ENCODE assay signal across 17 cellular contexts in the genomic region with DNA sequence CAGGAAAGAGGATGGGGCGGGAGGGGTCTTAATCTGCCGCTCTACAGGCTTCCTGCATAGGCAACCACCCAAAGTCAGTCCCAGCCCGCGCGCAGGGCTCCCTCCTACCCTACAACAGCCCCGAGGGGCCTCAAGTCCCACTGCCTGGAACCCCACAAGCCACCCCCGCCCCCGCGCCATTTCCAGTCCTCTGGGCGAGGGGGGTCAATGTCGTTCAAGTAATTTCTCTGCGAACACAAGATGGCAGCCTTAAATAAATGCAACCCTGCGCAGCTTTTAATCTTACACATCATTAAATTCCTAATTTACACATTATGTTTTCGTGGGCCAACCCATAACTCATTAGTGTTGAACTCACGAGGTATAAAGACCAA.
DNase-seq lines count a peak whose midpoint lies in the region; ATAC-seq and TF ChIP-seq lines count a peak whose summit lies in the region.
"Had no signal": no experiment of that assay in that cellular context is flagged by ENCODE, and none has a peak within 500 bp of the region (broad histone marks: within the 10 kb centered on the region; RNA-seq: fewer than 3 reads in every experiment).

No MANE protein-coding gene starts in this region.

- H3K4me1 ChIP-seq in OCI-LY1 (ENCODE audit: insufficient read depth, low read length, severe bottlenecking), result no peaks in the 10 kb centered on the region
- peaks cover 49% of the 10 kb centered on the region for H3K4me1 ChIP-seq in smooth muscle cell (ENCODE audit: low read depth)

- no peak overlapping the region for H3K4me3 ChIP-seq in OCI-LY1 (ENCODE audit: low read depth, low read length, poor library complexity, severe bottlenecking)
- H3K4me3 ChIP-seq in iPS-18c (ENCODE audit: insufficient read depth, low read depth, low read length), result peak overlapping the region; percentile 50
- H3K4me3 ChIP-seq in smooth muscle cell, result peak overlapping the region; percentile 35
- H3K4me3 ChIP-seq: ovary, SK-N-MC had no signal

- no peaks in the 10 kb centered on the region for H3K9me3 Mint-ChIP-seq in activated CD4-positive, alpha-beta T cell treated with anti-CD3 and anti-CD28 coated beads for 36 hours (ENCODE audit: low read depth)

- H3K4me1 Mint-ChIP-seq in activated CD4-positive, alpha-beta T cell treated with anti-CD3 and anti-CD28 coated beads for 36 hours, result peaks cover 13% of the 10 kb centered on the region

- H3K9me3 ChIP-seq in OCI-LY1 (ENCODE audit: low read length) (no peaks in the 10 kb centered on the region), iPS-18c (ENCODE audit: control insufficient read depth, insufficient read depth, low read length) (no peaks in the 10 kb centered on the region), smooth muscle cell (replicated peaks; ENCODE audit: low read depth) (no peaks in the 10 kb centered on the region)
- H3K9me3 ChIP-seq: ovary had no signal

- TF ChIP-seq CTCF in OCI-LY1 (IDR thresholded peaks at IDR 0.05; ENCODE audit: low read length) (no peak), smooth muscle cell (IDR thresholded peaks at IDR 0.05; ENCODE audit: borderline replicate concordance, insufficient read depth, poor library complexity, severe bottlenecking) (no peak)

- H3K9me2 ChIP-seq in OCI-LY1 (ENCODE audit: low read depth, low read length), result no peaks in the 10 kb centered on the region

- H3K27me3 ChIP-seq in OCI-LY1 (ENCODE audit: insufficient read depth, low read length) (no peaks in the 10 kb centered on the region), smooth muscle cell (ENCODE audit: low read depth) (no peaks in the 10 kb centered on the region)
- H3K27me3 ChIP-seq: ovary had no signal

- H2AFZ ChIP-seq in OCI-LY1 (ENCODE audit: low read length) (no peak overlapping the region), smooth muscle cell (ENCODE audit: low read depth) (peak overlapping the region; percentile 31)

- no peaks in the 10 kb centered on the region for H3K36me3 Mint-ChIP-seq in activated CD4-positive, alpha-beta T cell treated with anti-CD3 and anti-CD28 coated beads for 36 hours (ENCODE audit: low read depth)

- no peak overlapping the region for H3K27ac Mint-ChIP-seq in activated CD4-positive, alpha-beta T cell treated with anti-CD3 and anti-CD28 coated beads for 36 hours

- intact Hi-C loops in activated CD4-positive, alpha-beta T cell treated with anti-CD3 and anti-CD28 coated beads for 36 hours (cut with DNase I, micrococcal nuclease), result loop anchor here (5.0 kb wide), 2 partner anchors 133 to 143 kb away; no protein-coding TSS in a partner anchor

- CTCF ChIA-PET in activated CD4-positive, alpha-beta T cell treated with anti-CD3 and anti-CD28 coated beads for 36 hours (lab: Charles Lee), result no interaction called here

- no peak overlapping the region for H3K4me3 Mint-ChIP-seq in activated CD4-positive, alpha-beta T cell treated with anti-CD3 and anti-CD28 coated beads for 36 hours

- no peak overlapping the region for H3K27ac ChIP-seq in OCI-LY1 (ENCODE audit: low read depth, low read length, poor library complexity, severe bottlenecking)
- H3K27ac ChIP-seq in smooth muscle cell (ENCODE audit: low read depth), result no peak overlapping the region
- H3K27ac ChIP-seq: 22Rv1, ovary, SK-N-MC had no signal

- H3K9ac ChIP-seq in OCI-LY1 (ENCODE audit: low read length) (no peak overlapping the region), smooth muscle cell (ENCODE audit: low read depth) (no peak overlapping the region)

- no peaks in the 10 kb centered on the region for H3K36me3 ChIP-seq in OCI-LY1 (ENCODE audit: insufficient read depth, low read length)
- no peaks in the 10 kb centered on the region for H3K36me3 ChIP-seq in smooth muscle cell (ENCODE audit: low read depth)
- H3K36me3 ChIP-seq: ovary had no signal

- POLR2A ChIA-PET in activated CD4-positive, alpha-beta T cell treated with anti-CD3 and anti-CD28 coated beads for 36 hours (lab: Charles Lee), result no interaction called here

- no peaks in the 10 kb centered on the region for H3K79me2 ChIP-seq in OCI-LY1 (ENCODE audit: insufficient read depth, low read length)
- H3K79me2 ChIP-seq in smooth muscle cell (ENCODE audit: low read depth), result no peaks in the 10 kb centered on the region

- H4K20me1 ChIP-seq in OCI-LY1 (ENCODE audit: insufficient read depth, low read length), result no peaks in the 10 kb centered on the region
- H4K20me1 ChIP-seq in smooth muscle cell (ENCODE audit: low read depth), result no peaks in the 10 kb centered on the region

- peaks cover 23% of the 10 kb centered on the region for H3K27me3 Mint-ChIP-seq in activated CD4-positive, alpha-beta T cell treated with anti-CD3 and anti-CD28 coated beads for 36 hours

- peak overlapping the region; percentile 16; the same call in 1 of the 2 replicates for H3K4me2 ChIP-seq in OCI-LY1 (ENCODE audit: low read length)
- H3K4me2 ChIP-seq in smooth muscle cell, result peak overlapping the region; percentile 86

- H3F3A ChIP-seq in OCI-LY1 (ENCODE audit: insufficient read depth, low read length) (no peaks in the 10 kb centered on the region), smooth muscle cell (ENCODE audit: low read depth) (peaks cover 30% of the 10 kb centered on the region)

- ATAC-seq in activated CD4-positive, alpha-beta T cell treated with anti-CD3 and anti-CD28 coated beads for 36 hours, result no peak
- ATAC-seq in HG03439 (IDR thresholded peaks at IDR 0.05; ENCODE audit: unreplicated experiment) (no peak), GM18858 (IDR thresholded peaks at IDR 0.05; ENCODE audit: unreplicated experiment) (no peak)

- WGBS in smooth muscle cell (ENCODE audit: low lambda C conversion rate), result 31% methylated on average over 12 of the region's 15 CpGs

- DNase-seq in activated CD4-positive, alpha-beta T cell treated with anti-CD3 and anti-CD28 coated beads for 36 hours, result peak; percentile 13
- no peak for DNase-seq in activated CD4-positive, alpha-beta T cell treated with anti-CD3 and anti-CD28 coated beads, Interleukin-2, amount 50 U/mL, for 4 hours
- DNase-seq in smooth muscle cell (lab: John Stamatoyannopoulos, UW; ENCODE audit: unreplicated experiment) (no peak), A172 (ENCODE audit: low spot score) (no peak)
- DNase-seq: activated gamma-delta T cell treated with Interleukin-2 at 50 U/mL for 16 hours, GDM1, midbrain, NCI-H146, NCI-H446 treated with DMSO at 0.1 percent for 48 hours, OCI-M1 had no signal
